1 cellular context compared by ENCODE assay signal in the genomic region with DNA sequence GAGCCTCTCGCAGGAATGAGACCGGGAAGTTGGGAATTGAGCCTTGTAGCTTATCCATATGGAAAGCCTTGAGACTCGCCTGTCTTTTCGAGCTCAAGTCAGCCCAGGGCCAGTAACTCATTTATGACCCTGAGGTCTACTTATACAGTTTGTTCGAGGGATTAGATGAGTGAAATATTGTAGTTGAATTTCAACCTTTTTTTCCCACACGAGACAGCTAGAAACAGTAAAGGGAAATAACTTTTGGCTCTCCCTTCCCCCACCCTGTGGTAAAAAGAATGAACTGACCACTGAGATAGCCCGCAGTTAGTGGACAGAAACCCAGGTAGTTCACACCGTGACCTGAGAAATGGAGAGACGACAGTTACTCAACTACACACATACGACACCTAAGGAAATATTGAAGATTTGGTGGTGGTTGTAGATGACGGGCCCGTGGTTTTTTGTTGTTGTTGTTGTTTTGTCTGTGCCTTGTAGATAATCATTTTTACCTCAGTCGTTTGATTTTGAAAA.
TF ChIP-seq lines count a peak whose summit lies in the region.

No MANE protein-coding gene starts in this region.

TF ChIP-seq in K562, 482 proteins besides CTCF, POLR2A, EP300 and RAD21 (continued from another document):
- TF ChIP-seq, protein P1, sequence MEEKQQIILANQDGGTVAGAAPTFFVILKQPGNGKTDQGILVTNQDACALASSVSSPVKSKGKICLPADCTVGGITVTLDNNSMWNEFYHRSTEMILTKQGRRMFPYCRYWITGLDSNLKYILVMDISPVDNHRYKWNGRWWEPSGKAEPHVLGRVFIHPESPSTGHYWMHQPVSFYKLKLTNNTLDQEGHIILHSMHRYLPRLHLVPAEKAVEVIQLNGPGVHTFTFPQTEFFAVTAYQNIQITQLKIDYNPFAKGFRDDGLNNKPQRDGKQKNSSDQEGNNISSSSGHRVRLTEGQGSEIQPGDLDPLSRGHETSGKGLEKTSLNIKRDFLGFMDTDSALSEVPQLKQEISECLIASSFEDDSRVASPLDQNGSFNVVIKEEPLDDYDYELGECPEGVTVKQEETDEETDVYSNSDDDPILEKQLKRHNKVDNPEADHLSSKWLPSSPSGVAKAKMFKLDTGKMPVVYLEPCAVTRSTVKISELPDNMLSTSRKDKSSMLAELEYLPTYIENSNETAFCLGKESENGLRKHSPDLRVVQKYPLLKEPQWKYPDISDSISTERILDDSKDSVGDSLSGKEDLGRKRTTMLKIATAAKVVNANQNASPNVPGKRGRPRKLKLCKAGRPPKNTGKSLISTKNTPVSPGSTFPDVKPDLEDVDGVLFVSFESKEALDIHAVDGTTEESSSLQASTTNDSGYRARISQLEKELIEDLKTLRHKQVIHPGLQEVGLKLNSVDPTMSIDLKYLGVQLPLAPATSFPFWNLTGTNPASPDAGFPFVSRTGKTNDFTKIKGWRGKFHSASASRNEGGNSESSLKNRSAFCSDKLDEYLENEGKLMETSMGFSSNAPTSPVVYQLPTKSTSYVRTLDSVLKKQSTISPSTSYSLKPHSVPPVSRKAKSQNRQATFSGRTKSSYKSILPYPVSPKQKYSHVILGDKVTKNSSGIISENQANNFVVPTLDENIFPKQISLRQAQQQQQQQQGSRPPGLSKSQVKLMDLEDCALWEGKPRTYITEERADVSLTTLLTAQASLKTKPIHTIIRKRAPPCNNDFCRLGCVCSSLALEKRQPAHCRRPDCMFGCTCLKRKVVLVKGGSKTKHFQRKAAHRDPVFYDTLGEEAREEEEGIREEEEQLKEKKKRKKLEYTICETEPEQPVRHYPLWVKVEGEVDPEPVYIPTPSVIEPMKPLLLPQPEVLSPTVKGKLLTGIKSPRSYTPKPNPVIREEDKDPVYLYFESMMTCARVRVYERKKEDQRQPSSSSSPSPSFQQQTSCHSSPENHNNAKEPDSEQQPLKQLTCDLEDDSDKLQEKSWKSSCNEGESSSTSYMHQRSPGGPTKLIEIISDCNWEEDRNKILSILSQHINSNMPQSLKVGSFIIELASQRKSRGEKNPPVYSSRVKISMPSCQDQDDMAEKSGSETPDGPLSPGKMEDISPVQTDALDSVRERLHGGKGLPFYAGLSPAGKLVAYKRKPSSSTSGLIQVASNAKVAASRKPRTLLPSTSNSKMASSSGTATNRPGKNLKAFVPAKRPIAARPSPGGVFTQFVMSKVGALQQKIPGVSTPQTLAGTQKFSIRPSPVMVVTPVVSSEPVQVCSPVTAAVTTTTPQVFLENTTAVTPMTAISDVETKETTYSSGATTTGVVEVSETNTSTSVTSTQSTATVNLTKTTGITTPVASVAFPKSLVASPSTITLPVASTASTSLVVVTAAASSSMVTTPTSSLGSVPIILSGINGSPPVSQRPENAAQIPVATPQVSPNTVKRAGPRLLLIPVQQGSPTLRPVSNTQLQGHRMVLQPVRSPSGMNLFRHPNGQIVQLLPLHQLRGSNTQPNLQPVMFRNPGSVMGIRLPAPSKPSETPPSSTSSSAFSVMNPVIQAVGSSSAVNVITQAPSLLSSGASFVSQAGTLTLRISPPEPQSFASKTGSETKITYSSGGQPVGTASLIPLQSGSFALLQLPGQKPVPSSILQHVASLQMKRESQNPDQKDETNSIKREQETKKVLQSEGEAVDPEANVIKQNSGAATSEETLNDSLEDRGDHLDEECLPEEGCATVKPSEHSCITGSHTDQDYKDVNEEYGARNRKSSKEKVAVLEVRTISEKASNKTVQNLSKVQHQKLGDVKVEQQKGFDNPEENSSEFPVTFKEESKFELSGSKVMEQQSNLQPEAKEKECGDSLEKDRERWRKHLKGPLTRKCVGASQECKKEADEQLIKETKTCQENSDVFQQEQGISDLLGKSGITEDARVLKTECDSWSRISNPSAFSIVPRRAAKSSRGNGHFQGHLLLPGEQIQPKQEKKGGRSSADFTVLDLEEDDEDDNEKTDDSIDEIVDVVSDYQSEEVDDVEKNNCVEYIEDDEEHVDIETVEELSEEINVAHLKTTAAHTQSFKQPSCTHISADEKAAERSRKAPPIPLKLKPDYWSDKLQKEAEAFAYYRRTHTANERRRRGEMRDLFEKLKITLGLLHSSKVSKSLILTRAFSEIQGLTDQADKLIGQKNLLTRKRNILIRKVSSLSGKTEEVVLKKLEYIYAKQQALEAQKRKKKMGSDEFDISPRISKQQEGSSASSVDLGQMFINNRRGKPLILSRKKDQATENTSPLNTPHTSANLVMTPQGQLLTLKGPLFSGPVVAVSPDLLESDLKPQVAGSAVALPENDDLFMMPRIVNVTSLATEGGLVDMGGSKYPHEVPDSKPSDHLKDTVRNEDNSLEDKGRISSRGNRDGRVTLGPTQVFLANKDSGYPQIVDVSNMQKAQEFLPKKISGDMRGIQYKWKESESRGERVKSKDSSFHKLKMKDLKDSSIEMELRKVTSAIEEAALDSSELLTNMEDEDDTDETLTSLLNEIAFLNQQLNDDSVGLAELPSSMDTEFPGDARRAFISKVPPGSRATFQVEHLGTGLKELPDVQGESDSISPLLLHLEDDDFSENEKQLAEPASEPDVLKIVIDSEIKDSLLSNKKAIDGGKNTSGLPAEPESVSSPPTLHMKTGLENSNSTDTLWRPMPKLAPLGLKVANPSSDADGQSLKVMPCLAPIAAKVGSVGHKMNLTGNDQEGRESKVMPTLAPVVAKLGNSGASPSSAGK (IDR thresholded peaks at IDR 0.05) = peak; percentile 15; the same call in 1 of the 2 replicates
- peak; percentile 24; the same call in 1 of the 2 replicates for TF ChIP-seq ZEB2 (IDR thresholded peaks at IDR 0.05)
- no peak for TF ChIP-seq ZNF41 (CRISPR knock-in tag; conservative IDR thresholded peaks at IDR 0.05)
- TF ChIP-seq, protein P2, sequence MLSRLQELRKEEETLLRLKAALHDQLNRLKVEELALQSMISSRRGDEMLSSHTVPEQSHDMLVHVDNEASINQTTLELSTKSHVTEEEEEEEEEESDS (CRISPR knock-in tag; IDR thresholded peaks at IDR 0.05) = no peak
- no peak for TF ChIP-seq NR1H2 (CRISPR knock-in tag; IDR thresholded peaks at IDR 0.05)
- no peak for TF ChIP-seq PTTG1 (tag; IDR thresholded peaks at IDR 0.05; ENCODE audit: low read depth)
- no peak for TF ChIP-seq ETV6 (IDR thresholded peaks at IDR 0.05; ENCODE audit: borderline replicate concordance in 1 of 2, low read depth in 2 of 2, low read length in 1 of 2)
- TF ChIP-seq ETV6 (CRISPR knock-in tag; IDR thresholded peaks at IDR 0.05; ENCODE audit: borderline replicate concordance) = 0 out of 2 replicates have a peak, but pooled peaks have one; percentile 3
- TF ChIP-seq JUNB (CRISPR knock-in tag; conservative IDR thresholded peaks at IDR 0.05) = no peak
- TF ChIP-seq MYNN (IDR thresholded peaks at IDR 0.05) = no peak
- TF ChIP-seq MYNN (CRISPR knock-in tag; IDR thresholded peaks at IDR 0.05) = no peak
TF ChIP-seq in K562: peak in this region for 20.
